8 cellular contexts compared by ENCODE assay signal in the genomic region with DNA sequence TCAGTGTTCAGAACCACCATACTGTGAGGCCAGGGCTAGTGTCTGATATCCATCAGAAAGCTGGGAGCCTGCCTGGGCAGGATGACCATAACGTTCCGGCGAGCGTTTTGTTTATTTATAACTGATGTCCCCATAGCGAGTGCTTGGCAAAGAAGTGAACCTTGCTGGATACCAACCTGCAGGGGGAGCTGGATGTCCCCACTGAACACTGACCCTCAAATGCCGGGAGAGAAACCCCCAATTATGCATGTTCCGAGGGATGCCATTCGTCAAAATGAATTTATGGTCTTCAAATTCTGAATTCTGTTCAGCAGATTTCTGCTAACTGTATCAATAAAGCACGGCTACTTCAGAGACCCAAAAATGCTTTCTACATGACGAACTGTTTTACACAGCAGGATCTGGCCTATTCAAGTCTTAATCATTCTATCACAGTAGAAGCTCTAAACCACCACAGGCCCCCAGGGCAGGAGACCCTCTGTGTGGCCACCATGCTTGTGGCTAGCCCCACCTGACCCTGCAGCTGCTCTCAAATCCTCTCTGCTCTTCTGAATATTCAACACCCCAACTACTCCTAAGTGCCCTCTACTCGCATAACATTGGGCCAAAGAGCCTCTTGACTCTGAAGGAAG. TPM values are rescaled to one million over a fixed set of nuclear protein-coding genes. Genes with fewer than 3 reads are reported as not detected.
A peak's percentile ranks its signal among the peaks of the same experiment; 100 is the strongest.
DNase-seq lines count a peak whose midpoint lies in the region; TF ChIP-seq lines count a peak whose summit lies in the region.

No MANE protein-coding gene starts in this region.

- H2AFZ ChIP-seq in parathyroid adenoma: peak overlapping the region; percentile 39

- H3K9me3 ChIP-seq in parathyroid adenoma (ENCODE audit: control insufficient read depth, low read length): no peaks in the 10 kb centered on the region

- TF ChIP-seq CTCF in fibroblast of pulmonary artery (IDR thresholded peaks at IDR 0.05; ENCODE audit: low read length, missing control alignments) (peak; percentile 88), parathyroid adenoma (IDR thresholded peaks at IDR 0.05) (peak; percentile 65)

- no peaks in the 10 kb centered on the region for H3K27me3 ChIP-seq in parathyroid adenoma (ENCODE audit: control insufficient read depth, insufficient read depth, low read length)

- H3K4me3 ChIP-seq in fibroblast of pulmonary artery (replicated peaks; ENCODE audit: low read depth, low read length) (no peak overlapping the region), parathyroid adenoma (ENCODE audit: low read depth, low read length) (no peak overlapping the region)

- no peaks in the 10 kb centered on the region for H3K36me3 ChIP-seq in parathyroid adenoma (ENCODE audit: control insufficient read depth, insufficient read depth, low read length)

- H3K4me2 ChIP-seq in parathyroid adenoma (ENCODE audit: low read length): peak overlapping the region; percentile 9

- no peak overlapping the region for H3K9ac ChIP-seq in parathyroid adenoma

- H3K79me2 ChIP-seq in parathyroid adenoma: no peaks in the 10 kb centered on the region

- DNase-seq in DMS 273 (lab: John Stamatoyannopoulos, UW; ENCODE audit: unreplicated experiment) (peak; percentile 65), DMS 273 treated with DMSO at 0.1 percent for 48 hours (lab: John Stamatoyannopoulos, UW) (no peak), RPMI7951 (ENCODE audit: low read depth) (peak; percentile 73), fibroblast of pulmonary artery (ENCODE audit: low read depth) (peak; percentile 88), activated T-cell treated with anti-CD3 and anti-CD28 coated beads for 4 hours (no peak), T-helper 1 cell (no peak), foreskin melanocyte (no peak)

- H3K27ac ChIP-seq in parathyroid adenoma: peak overlapping the region; percentile 86

- H3K4me1 ChIP-seq in parathyroid adenoma: peaks cover 3% of the 10 kb centered on the region

RNA-seq across cellular contexts. Expression of gene MED24, which starts 15.2 kb away (rescaled TPM):
- 44.9 and 47.8 TPM in 2 replicates for total RNA-seq in RPMI7951 (2014; rRNA removed; shearing (Covaris generic))

RNA-seq across cellular contexts. Expression of gene CSF3, which starts 23.8 kb away (rescaled TPM):
- total RNA-seq in RPMI7951 (2014; rRNA removed; shearing (Covaris generic)): 0.49 TPM in 1 of 2 replicates, not detected in the other

RNA-seq across cellular contexts. Expression of gene THRA, which starts 23.8 kb away (rescaled TPM):
- 16.3 and 20.0 TPM in 2 replicates for total RNA-seq in RPMI7951 (2014; rRNA removed; shearing (Covaris generic))

RNA-seq across cellular contexts. Expression of gene PSMD3, which starts 58.4 kb away (rescaled TPM):
- total RNA-seq in RPMI7951 (2014; rRNA removed; shearing (Covaris generic)): 114 and 116 TPM in 2 replicates

Comparison
In these comparisons a context has a peak if more than half of its experiments do, and no peak if none do; other contexts are left out.
1. DNase-seq: peak in DMS 273 (single experiment), RPMI7951 (single experiment) and fibroblast of pulmonary artery (single experiment); none in DMS 273 treated with DMSO at 0.1 percent for 48 hours (single experiment), activated T-cell treated with anti-CD3 and anti-CD28 coated beads for 4 hours (single experiment), T-helper 1 cell (0 of 5) and foreskin melanocyte (single experiment).